Comparison of ENCODE assay signal across 14 cellular contexts in the genomic region with DNA sequence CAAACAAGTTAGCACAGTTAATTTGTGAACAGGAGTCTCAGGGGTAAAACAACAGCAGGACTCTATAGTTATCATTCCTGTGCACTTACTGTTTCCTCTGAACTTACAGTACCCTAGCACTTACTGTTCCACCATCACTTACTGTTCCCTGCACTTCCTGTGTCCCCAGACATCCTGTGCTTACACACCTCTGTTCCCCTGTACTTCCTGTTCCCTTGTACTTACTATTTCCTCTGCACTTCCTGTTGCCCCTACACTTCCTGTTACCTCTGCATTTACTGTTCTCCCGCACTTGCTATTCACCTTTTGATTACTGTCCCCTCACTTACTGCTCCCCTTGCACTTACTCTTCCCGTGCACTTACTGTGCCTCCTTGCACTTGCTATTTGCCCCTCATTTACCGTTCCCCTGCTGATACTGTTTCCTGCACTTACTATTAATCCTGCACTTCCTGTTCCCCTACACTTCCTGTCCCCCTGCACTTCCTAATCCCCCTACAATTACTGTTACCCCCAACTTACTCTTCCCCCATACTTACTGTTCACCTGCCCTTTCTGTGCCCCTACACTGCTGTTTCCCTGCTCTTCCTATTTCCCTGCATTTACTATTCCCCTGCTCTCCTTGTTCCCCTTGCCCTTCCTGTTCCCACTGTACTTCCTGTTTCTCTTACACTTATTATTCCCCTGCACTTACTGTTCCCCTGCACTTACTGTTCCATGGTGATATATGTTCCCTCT. TPM values are rescaled to one million over a fixed set of nuclear protein-coding genes. Genes with fewer than 3 reads are reported as not detected.
DNase-seq lines count a peak whose midpoint lies in the region; ATAC-seq lines count a peak whose summit lies in the region.
"Had no signal": no experiment of that assay in that cellular context is flagged by ENCODE, and none has a peak within 500 bp of the region (broad histone marks: within the 10 kb centered on the region; RNA-seq: fewer than 3 reads in every experiment).

No MANE protein-coding gene starts in this region.

- peaks cover 0 to 6% (median 4%) of the 10 kb centered on the region in 3 donors for H3K27me3 Mint-ChIP-seq in immature natural killer cell (ENCODE audit: low read depth in 3 of 3)
- no peaks in the 10 kb centered on the region for H3K27me3 Mint-ChIP-seq in activated CD4-positive, alpha-beta memory T cell treated with anti-CD3 and anti-CD28 coated beads for 36 hours

- H3K4me1 Mint-ChIP-seq in immature natural killer cell: peaks cover 8 to 10% of the 10 kb centered on the region in 2 donors
- no peaks in the 10 kb centered on the region for H3K4me1 Mint-ChIP-seq in activated CD4-positive, alpha-beta memory T cell treated with anti-CD3 and anti-CD28 coated beads for 36 hours (ENCODE audit: low read depth)

- H3K4me3 Mint-ChIP-seq in immature natural killer cell: no peak overlapping the region
- H3K4me3 Mint-ChIP-seq in activated CD4-positive, alpha-beta memory T cell treated with anti-CD3 and anti-CD28 coated beads for 36 hours: no peak overlapping the region

- intact Hi-C loops in activated CD4-positive, alpha-beta memory T cell treated with anti-CD3 and anti-CD28 coated beads for 36 hours (cut with micrococcal nuclease): no loop called here

- peak; percentile 68 for DNase-seq in NCI-H2171 treated with DMSO at 0.1 percent for 48 hours (lab: John Stamatoyannopoulos, UW)
- DNase-seq in NCI-H2171 (lab: John Stamatoyannopoulos, UW): no peak
- DNase-seq in HT1080 (ENCODE audit: low read depth): peak; percentile 57
- DNase-seq in OCI-M1 (lab: John Stamatoyannopoulos, UW): peak; percentile 71
- no peak for DNase-seq in immature natural killer cell
- DNase-seq in activated effector memory CD4-positive, alpha-beta T cell treated with anti-CD3 and anti-CD28 coated beads, Interleukin-2, amount 50 U/mL, for 16 hours: no peak
- DNase-seq in activated CD4-positive, alpha-beta memory T cell treated with anti-CD3 and anti-CD28 coated beads for 36 hours: no peak
- DNase-seq: 8988T, GM23248, NCI-H1105 treated with DMSO at 0.1 percent for 48 hours, NCI-H774, small intestine, transverse colon had no signal

- peaks cover 0 to 11% (median 2%) of the 10 kb centered on the region in 6 donors for H3K9me3 Mint-ChIP-seq in immature natural killer cell
- peaks cover 8% of the 10 kb centered on the region for H3K9me3 Mint-ChIP-seq in activated CD4-positive, alpha-beta memory T cell treated with anti-CD3 and anti-CD28 coated beads for 36 hours

- CTCF ChIA-PET in activated CD4-positive, alpha-beta memory T cell treated with anti-CD3 and anti-CD28 coated beads for 36 hours (lab: Charles Lee): no interaction called here

- POLR2A ChIA-PET in activated CD4-positive, alpha-beta memory T cell treated with anti-CD3 and anti-CD28 coated beads for 36 hours (lab: Charles Lee): no interaction called here

- ATAC-seq in HG03521 (IDR thresholded peaks at IDR 0.05; ENCODE audit: unreplicated experiment): no peak

- peaks cover 0 to 4% (median 3%) of the 10 kb centered on the region in 3 donors for H3K36me3 Mint-ChIP-seq in immature natural killer cell
- no peaks in the 10 kb centered on the region for H3K36me3 Mint-ChIP-seq in activated CD4-positive, alpha-beta memory T cell treated with anti-CD3 and anti-CD28 coated beads for 36 hours

- H3K27ac Mint-ChIP-seq in immature natural killer cell: peak overlapping the region in 5 of 6 donors; percentile 9 to 53 (median 25)
- H3K27ac Mint-ChIP-seq in activated CD4-positive, alpha-beta memory T cell treated with anti-CD3 and anti-CD28 coated beads for 36 hours: no peak overlapping the region

RNA-seq across cellular contexts. Expression of gene TPRA1, which starts 30.3 kb away (rescaled TPM):
- total RNA-seq in HT1080 (2014; rRNA removed; shearing (Covaris generic)): 65.7 and 72.7 TPM in 2 replicates
- 41.2 and 45.6 TPM in 2 replicates for polyA plus RNA-seq in HT1080 (2015; cell fraction: cytosol; rRNA removed)
- 49.7 and 56.4 TPM in 2 replicates for polyA plus RNA-seq in HT1080 (2015; cell fraction: nucleus; rRNA removed)
- polyA plus RNA-seq in immature natural killer cell: 10 to 100 TPM; 20.8 to 36.0 (median 31.5) TPM
- 10 to 100 TPM; 18.7 to 20.9 TPM for total RNA-seq in activated CD4-positive, alpha-beta memory T cell treated with anti-CD3 and anti-CD28 coated beads for 36 hours

RNA-seq across cellular contexts. Expression of gene MCM2, which starts 38.0 kb away (rescaled TPM):
- 227 and 228 TPM in 2 replicates for total RNA-seq in HT1080 (2014; rRNA removed; shearing (Covaris generic))
- polyA plus RNA-seq in HT1080 (2015; cell fraction: cytosol; rRNA removed): 88.2 and 90.7 TPM in 2 replicates
- polyA plus RNA-seq in HT1080 (2015; cell fraction: nucleus; rRNA removed): 168 and 183 TPM in 2 replicates
- polyA plus RNA-seq in immature natural killer cell: 10 to 100 TPM; 14.9 to 24.8 (median 19.5) TPM
- total RNA-seq in activated CD4-positive, alpha-beta memory T cell treated with anti-CD3 and anti-CD28 coated beads for 36 hours: 100 to 1,000 TPM; 216 to 218 TPM

Comparison
In these comparisons a context has a peak if more than half of its experiments do, and no peak if none do; other contexts are left out.
1. DNase-seq: peak in NCI-H2171 treated with DMSO at 0.1 percent for 48 hours (single experiment), HT1080 (single experiment) and OCI-M1 (single experiment); none in NCI-H2171 (single experiment), immature natural killer cell (0 of 3), activated effector memory CD4-positive, alpha-beta T cell treated with anti-CD3 and anti-CD28 coated beads, Interleukin-2, amount 50 U/mL, for 16 hours (single experiment) and activated CD4-positive, alpha-beta memory T cell treated with anti-CD3 and anti-CD28 coated beads for 36 hours (single experiment).